ENCODE assay signal across 12 cellular contexts in genomic region chr9:136586391-136586790, GRCh38.
"Had no signal": no experiment of that assay in that cellular context is flagged by ENCODE, and none has a peak within 500 bp of the region (broad histone marks: within the 10 kb centered on the region; RNA-seq: fewer than 3 reads in every experiment).

No MANE protein-coding gene starts in this region.

- H3K27ac ChIP-seq: brain microvascular endothelial cell, psoas muscle, upper lobe of right lung had no signal

- DNase-seq: activated CD4-positive, alpha-beta T cell treated with anti-CD3 and anti-CD28 coated beads, Interleukin-2, amount 50 U/mL, for 1 hour; activated CD4-positive, CD25-positive, alpha-beta regulatory T cell; cerebellar nuclear complex; natural killer cell; stimulated activated CD4-positive, alpha-beta T cell treated with anti-CD3 and anti-CD28 coated beads, Interleukin-2, amount 100 ng/mL, for 48 hours; stimulated activated naive CD4-positive, alpha-beta T cell treated with Interleukin-2 at 50 U/mL for 16 hours; T-helper 2 cell had no signal

- ATAC-seq: esophagus mucosa, natural killer cell had no signal

- H3K36me3 ChIP-seq: brain microvascular endothelial cell, upper lobe of right lung had no signal

- H3K9me3 ChIP-seq: psoas muscle, upper lobe of right lung had no signal

- FAIRE-seq: TTC549 had no signal

- H3K4me3 ChIP-seq: psoas muscle, upper lobe of right lung had no signal

- H3K27me3 ChIP-seq: brain microvascular endothelial cell, upper lobe of right lung had no signal
